Comparison of ENCODE assay signal across 8 cellular contexts in genomic region chr18:9135081-9135911, GRCh38. TPM values are rescaled to one million over a fixed set of nuclear protein-coding genes. Genes with fewer than 3 reads are reported as not detected.
DNase-seq lines count a peak whose midpoint lies in the region; ATAC-seq and TF ChIP-seq lines count a peak whose summit lies in the region.

No MANE protein-coding gene starts in this region.

- H3K56ac ChIP-seq in H9 (ENCODE audit: insufficient read length, low read depth, low read length), result no peak overlapping the region

- DNase-seq in H9 (no peak), SJCRH30 (no peak), smooth muscle cell (lab: John Stamatoyannopoulos, UW; ENCODE audit: unreplicated experiment) (no peak), NCI-H774 (lab: John Stamatoyannopoulos, UW) (no peak)
- DNase-seq in activated effector memory CD4-positive, alpha-beta T cell treated with anti-CD3 and anti-CD28 coated beads, Interleukin-2, amount 50 U/mL, for 16 hours, result no peak

- H3K27ac ChIP-seq in H9 (ENCODE audit: insufficient read length, low read depth, low read length), result no peak overlapping the region
- peak overlapping the region; percentile 69; the same call in 1 of the 2 replicates for H3K27ac ChIP-seq in SJCRH30
- peak overlapping the region; percentile 62 to 100 (median 96) for H3K27ac ChIP-seq in gastroesophageal sphincter
- H3K27ac ChIP-seq in smooth muscle cell (ENCODE audit: low read depth), result peak overlapping the region; percentile 95

- H3K4me1 ChIP-seq in H9 (ENCODE audit: insufficient read depth, low read length) (no peaks in the 10 kb centered on the region), SJCRH30 (no peaks in the 10 kb centered on the region), gastroesophageal sphincter (peaks cover 0 to 62% (median 18%) of the 10 kb centered on the region in 3 donors), smooth muscle cell (ENCODE audit: low read depth) (peaks cover 27% of the 10 kb centered on the region)

- H2AK5ac ChIP-seq in H9 (ENCODE audit: insufficient read length, low read length), result no peak overlapping the region

- H2BK120ac ChIP-seq in H9 (ENCODE audit: low read depth, low read length, poor library complexity, severe bottlenecking), result no peak overlapping the region

- H3K4me2 ChIP-seq in H9 (ENCODE audit: insufficient read depth, insufficient read length, low read length) (peak overlapping the region; percentile 93), smooth muscle cell (peak overlapping the region; percentile 99)

- peak overlapping the region; percentile 53 to 96 (median 89); a peak in 5 of 7 replicates for H3K27ac Mint-ChIP-seq in H9

- peaks cover 3% of the 10 kb centered on the region for H4K20me1 ChIP-seq in H9 (ENCODE audit: control insufficient read depth, insufficient read depth, insufficient read length)
- H4K20me1 ChIP-seq in smooth muscle cell (ENCODE audit: low read depth), result peaks cover 45% of the 10 kb centered on the region

- TF ChIP-seq CTCF in H9 (conservative IDR thresholded peaks at IDR 0.05), result no peak
- TF ChIP-seq CTCF in gastroesophageal sphincter (IDR thresholded peaks at IDR 0.05), result no peak
- TF ChIP-seq CTCF in smooth muscle cell (IDR thresholded peaks at IDR 0.05; ENCODE audit: borderline replicate concordance, insufficient read depth, poor library complexity, severe bottlenecking), result no peak

- H3K27me3 Mint-ChIP-seq in H9 (ENCODE audit: low read depth), result no peaks in the 10 kb centered on the region

- H3K14ac ChIP-seq in H9 (ENCODE audit: insufficient read depth, low read length), result no peak overlapping the region

- H3K18ac ChIP-seq in H9 (ENCODE audit: insufficient read length, low read depth, low read length), result no peak overlapping the region

- TF ChIP-seq POLR2A in gastroesophageal sphincter (IDR thresholded peaks at IDR 0.05), result no peak

- no peak overlapping the region for H2BK12ac ChIP-seq in H9 (ENCODE audit: insufficient read length, low read depth, low read length)

- no peak overlapping the region for H2BK20ac ChIP-seq in H9 (ENCODE audit: low read depth, low read length, poor library complexity, severe bottlenecking)

- H2AFZ ChIP-seq in H9 (ENCODE audit: low read length), result no peak overlapping the region
- no peak overlapping the region for H2AFZ ChIP-seq in smooth muscle cell (ENCODE audit: low read depth)

- peaks cover 11 to 39% (median 37%) of the 10 kb centered on the region in 3 experiments for H3K36me3 Mint-ChIP-seq in H9 (ENCODE audit: insufficient read depth in 1 of 3, low read depth in 3 of 3)

- 0 out of 2 replicates have a peak, but pooled peaks cover 7% of the 10 kb centered on the region for H3K79me2 ChIP-seq in H9 (ENCODE audit: insufficient read depth, low read length)
- peaks cover 26% of the 10 kb centered on the region for H3K79me2 ChIP-seq in smooth muscle cell (ENCODE audit: low read depth)

- no peak overlapping the region for H4K5ac ChIP-seq in H9 (ENCODE audit: insufficient read length, low read depth, low read length)

- no peak overlapping the region for H4K91ac ChIP-seq in H9 (ENCODE audit: insufficient read length, low read depth, low read length)

- peaks cover 30 to 33% of the 10 kb centered on the region in 2 experiments for H3K4me1 Mint-ChIP-seq in H9

- H3K79me1 ChIP-seq in H9 (ENCODE audit: insufficient read depth, low read depth, low read length, poor library complexity, severe bottlenecking), result peaks cover 6% of the 10 kb centered on the region

- H3K27me3 ChIP-seq in H9 (ENCODE audit: insufficient read depth, low read length) (no peaks in the 10 kb centered on the region), SJCRH30 (no peaks in the 10 kb centered on the region), gastroesophageal sphincter (no peaks in the 10 kb centered on the region), smooth muscle cell (ENCODE audit: low read depth) (no peaks in the 10 kb centered on the region)

- no peak for TF ChIP-seq EP300 in gastroesophageal sphincter (IDR thresholded peaks at IDR 0.05)

- H3K36me3 ChIP-seq in SJCRH30 (peaks cover 10% of the 10 kb centered on the region), gastroesophageal sphincter (peaks cover 0 to 23% of the 10 kb centered on the region in 2 donors), smooth muscle cell (ENCODE audit: low read depth) (peaks cover 6% of the 10 kb centered on the region)

- H3K4me3 Mint-ChIP-seq in H9, result peak overlapping the region; percentile 94 to 96

- WGBS in H9 (ENCODE audit: extremely low coverage, insufficient read length, low lambda C conversion rate), result no CpG with 5 or more reads among the region's 12 CpGs
- 27 to 48% methylated on average over 6 to 12 of the region's 12 CpGs for WGBS in gastroesophageal sphincter (ENCODE audit: low coverage in 1 of 2), 2 donors
- WGBS in smooth muscle cell (ENCODE audit: low lambda C conversion rate), result 60% methylated on average over 12 of the region's 12 CpGs

- H3K9ac ChIP-seq in H9 (ENCODE audit: extremely low read depth, insufficient read length, low read length), result peak overlapping the region; percentile 81
- peak overlapping the region; percentile 91 for H3K9ac ChIP-seq in smooth muscle cell (ENCODE audit: low read depth)

- no peak overlapping the region for H2BK15ac ChIP-seq in H9 (ENCODE audit: low read depth, low read length)

- H3F3A ChIP-seq in smooth muscle cell (ENCODE audit: low read depth), result peaks cover 53% of the 10 kb centered on the region

- no peak for ATAC-seq in gastroesophageal sphincter
- ATAC-seq in GM21423 (IDR thresholded peaks at IDR 0.05; ENCODE audit: unreplicated experiment), result no peak
- ATAC-seq in HG02970 (IDR thresholded peaks at IDR 0.05; ENCODE audit: low FRiP score, unreplicated experiment), result no peak

- H3K9me3 ChIP-seq in H9 (ENCODE audit: control insufficient read depth, low read depth, low read length) (no peaks in the 10 kb centered on the region), SJCRH30 (replicated peaks) (no peaks in the 10 kb centered on the region), gastroesophageal sphincter (no peaks in the 10 kb centered on the region), smooth muscle cell (replicated peaks; ENCODE audit: low read depth) (no peaks in the 10 kb centered on the region)

- no peak overlapping the region for H3K23ac ChIP-seq in H9 (ENCODE audit: insufficient read length, low read depth, low read length)

- H4K8ac ChIP-seq in H9 (replicated peaks; ENCODE audit: insufficient read length, low read depth, low read length), result no peak overlapping the region

- H3K23me2 ChIP-seq in H9 (ENCODE audit: insufficient read length, low read depth, low read length, poor library complexity, severe bottlenecking), result peaks cover 9% of the 10 kb centered on the region

- H3T11ph ChIP-seq in H9 (ENCODE audit: low read length), result no peak overlapping the region

- no peaks in the 10 kb centered on the region for H3K9me3 Mint-ChIP-seq in H9

- no peak overlapping the region for H2BK5ac ChIP-seq in H9 (ENCODE audit: insufficient read length, low read length)

- H3K4me3 ChIP-seq in SJCRH30 (peak overlapping the region; percentile 88), gastroesophageal sphincter (peak overlapping the region; percentile 49 to 73), smooth muscle cell (peak overlapping the region; percentile 68)

- no peak overlapping the region for H3K4ac ChIP-seq in H9 (ENCODE audit: low read depth, low read length)

RNA-seq across cellular contexts. Expression of gene ANKRD12, which starts 1.3 kb away (rescaled TPM):
- total RNA-seq in H9 (2021), result 36.0 and 38.9 TPM in 2 replicates
- total RNA-seq in SJCRH30 (2014; rRNA removed; shearing (Covaris generic)), result 14.7 and 19.5 TPM in 2 replicates
- total RNA-seq in gastroesophageal sphincter, result 100 to 1,000 TPM in 3 of 4 donors, 10 to 100 TPM in 1; 84.7 to 137 (median 122) TPM
- total RNA-seq in smooth muscle cell, result 28.8 and 36.3 TPM in 2 replicates
- 40.3 and 43.7 TPM in 2 replicates for polyA plus RNA-seq in smooth muscle cell

RNA-seq across cellular contexts. Expression of gene NDUFV2, which starts 32.8 kb away (rescaled TPM):
- 206 and 207 TPM in 2 replicates for total RNA-seq in H9 (2021)
- 111 and 125 TPM in 2 replicates for total RNA-seq in SJCRH30 (2014; rRNA removed; shearing (Covaris generic))
- total RNA-seq in gastroesophageal sphincter, result 100 to 1,000 TPM; 136 to 230 (median 176) TPM
- total RNA-seq in smooth muscle cell, result 117 and 131 TPM in 2 replicates
- polyA plus RNA-seq in smooth muscle cell, result 153 and 200 TPM in 2 replicates
